In genomic region chr17:3532859-3533142, GRCh38 we compare ENCODE assay signal across 1 cellular context.
TF ChIP-seq lines count a peak whose summit lies in the region.

No MANE protein-coding gene starts in this region.

TF ChIP-seq in IMR-90, 13 proteins besides CTCF, POLR2A, EP300 and RAD21 (continued from another document):
- TF ChIP-seq ELK1 (IDR thresholded peaks at IDR 0.05; ENCODE audit: borderline replicate concordance, low read depth, low read length) (no peak), CHD1 (IDR thresholded peaks at IDR 0.05; ENCODE audit: low read depth, low read length) (no peak), CEBPB (IDR thresholded peaks at IDR 0.05; ENCODE audit: low read depth, low read length) (no peak), NFE2L2 (IDR thresholded peaks at IDR 0.05; ENCODE audit: low read depth, low read length) (no peak), BHLHE40 (IDR thresholded peaks at IDR 0.05; ENCODE audit: low read depth, low read length) (no peak), RFX5 (IDR thresholded peaks at IDR 0.05; ENCODE audit: low read depth, low read length) (no peak)
